ENCODE assay signal across 17 cellular contexts in the genomic region with DNA sequence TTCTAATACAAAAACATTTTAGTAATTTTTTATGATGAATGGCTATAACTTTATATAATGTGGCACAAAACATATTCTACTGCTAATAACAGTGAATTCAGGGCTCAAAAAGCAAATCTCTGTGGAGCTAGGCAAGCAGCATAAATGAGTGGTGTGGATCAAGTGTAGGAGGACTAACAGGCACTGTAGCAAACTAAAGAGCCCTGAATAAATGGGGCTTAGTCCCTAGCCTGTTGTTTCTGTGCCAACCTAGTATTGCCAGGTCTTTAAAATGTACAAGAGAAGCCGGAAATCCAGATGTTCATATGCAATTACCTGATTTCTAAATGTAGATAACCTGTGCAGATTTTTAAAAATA. TPM values are rescaled to one million over a fixed set of nuclear protein-coding genes. Genes with fewer than 3 reads are reported as not detected.
A peak's percentile ranks its signal among the peaks of the same experiment; 100 is the strongest.
DNase-seq lines count a peak whose midpoint lies in the region; ATAC-seq, FAIRE-seq and TF ChIP-seq lines count a peak whose summit lies in the region.
"Had no signal": no experiment of that assay in that cellular context is flagged by ENCODE, and none has a peak within 500 bp of the region (broad histone marks: within the 10 kb centered on the region; RNA-seq: fewer than 3 reads in every experiment).

No MANE protein-coding gene starts in this region.

- H3K27ac ChIP-seq in Karpas-422 (ENCODE audit: low read length), result no peak overlapping the region
- H3K27ac ChIP-seq: body of pancreas, SK-N-MC, tibial nerve, WERI-Rb-1 had no signal

- H3K9me3 Mint-ChIP-seq in activated naive CD4-positive, alpha-beta T cell treated with anti-CD3 and anti-CD28 coated beads, Interleukin-2, amount 50 U/mL, for 24 hours, result no peaks in the 10 kb centered on the region
- no peaks in the 10 kb centered on the region for H3K9me3 Mint-ChIP-seq in T-cell
- no peaks in the 10 kb centered on the region for H3K9me3 Mint-ChIP-seq in stimulated activated naive CD8-positive, alpha-beta T cell treated with anti-CD3 and anti-CD28 coated beads, Interleukin-15, amount 100 ng/mL, for 72 hours
- H3K9me3 Mint-ChIP-seq: naive thymus-derived CD8-positive, alpha-beta T cell had no signal

- H2AFZ ChIP-seq in Karpas-422 (ENCODE audit: low read length), result no peak overlapping the region

- peaks cover 74% of the 10 kb centered on the region for H3K79me2 ChIP-seq in Karpas-422 (ENCODE audit: low read length)

- peaks cover 48% of the 10 kb centered on the region for H3K4me1 Mint-ChIP-seq in activated naive CD4-positive, alpha-beta T cell treated with anti-CD3 and anti-CD28 coated beads, Interleukin-2, amount 50 U/mL, for 24 hours
- H3K4me1 Mint-ChIP-seq in T-cell, result peaks cover 16 to 22% (median 21%) of the 10 kb centered on the region in 3 donors
- peaks cover 60% of the 10 kb centered on the region for H3K4me1 Mint-ChIP-seq in stimulated activated naive CD8-positive, alpha-beta T cell treated with anti-CD3 and anti-CD28 coated beads, Interleukin-15, amount 100 ng/mL, for 72 hours

- H3K9me3 ChIP-seq in Karpas-422 (ENCODE audit: low read length), result no peaks in the 10 kb centered on the region
- H3K9me3 ChIP-seq: body of pancreas, MG63, tibial nerve had no signal

- no peaks in the 10 kb centered on the region for H4K20me1 ChIP-seq in Karpas-422 (ENCODE audit: insufficient read depth, low read depth, low read length)

- H3K9ac ChIP-seq in Karpas-422 (ENCODE audit: low read length), result no peak overlapping the region

- peaks cover 11% of the 10 kb centered on the region; the same call in 1 of the 2 replicates for H3K4me1 ChIP-seq in Karpas-422 (ENCODE audit: low read length)
- H3K4me1 ChIP-seq: body of pancreas had no signal

- H3K27ac Mint-ChIP-seq in activated naive CD4-positive, alpha-beta T cell treated with anti-CD3 and anti-CD28 coated beads, Interleukin-2, amount 50 U/mL, for 24 hours, result peak overlapping the region; percentile 93
- H3K27ac Mint-ChIP-seq in T-cell, result peak overlapping the region; percentile 41 to 67
- peak overlapping the region in 1 of 2 donors; percentile 81 for H3K27ac Mint-ChIP-seq in stimulated activated naive CD8-positive, alpha-beta T cell treated with anti-CD3 and anti-CD28 coated beads, Interleukin-15, amount 100 ng/mL, for 72 hours

- no peak for FAIRE-seq in D721Med (lab: Jason Lieb, UNC)

- no peaks in the 10 kb centered on the region for H3K27me3 Mint-ChIP-seq in activated naive CD4-positive, alpha-beta T cell treated with anti-CD3 and anti-CD28 coated beads, Interleukin-2, amount 50 U/mL, for 24 hours
- H3K27me3 Mint-ChIP-seq in T-cell, result no peaks in the 10 kb centered on the region
- no peaks in the 10 kb centered on the region for H3K27me3 Mint-ChIP-seq in stimulated activated naive CD8-positive, alpha-beta T cell treated with anti-CD3 and anti-CD28 coated beads, Interleukin-15, amount 100 ng/mL, for 72 hours
- H3K27me3 Mint-ChIP-seq: naive thymus-derived CD8-positive, alpha-beta T cell had no signal

- no peaks in the 10 kb centered on the region for H3K27me3 ChIP-seq in Karpas-422 (ENCODE audit: low read length)
- H3K27me3 ChIP-seq: body of pancreas, MG63, tibial nerve had no signal

- H3K9me2 ChIP-seq in Karpas-422 (replicated peaks; ENCODE audit: insufficient read depth, low read length), result no peaks in the 10 kb centered on the region

- CTCF ChIA-PET in T-cell (lab: Charles Lee), result interaction anchor here in 1 of 2 donors (0.7 kb wide), 1 partner anchor 1752 kb away, joined by 3 read pairs; no protein-coding TSS in a partner anchor

- ATAC-seq in HG02623 (IDR thresholded peaks at IDR 0.05; ENCODE audit: unreplicated experiment) (peak; percentile 37), T-cell (replicated peaks in 1 of 4) (no peak), GM19395 (IDR thresholded peaks at IDR 0.05; ENCODE audit: unreplicated experiment) (no peak)
- ATAC-seq in stimulated activated naive CD8-positive, alpha-beta T cell treated with anti-CD3 and anti-CD28 coated beads, Interleukin-15, amount 100 ng/mL, for 72 hours, result peak; percentile 61
- ATAC-seq: body of pancreas had no signal

- H3K36me3 ChIP-seq in Karpas-422 (ENCODE audit: insufficient read depth, low read length), result peaks cover 84% of the 10 kb centered on the region

- POLR2A ChIA-PET in T-cell (lab: Charles Lee), result interaction anchor here (0.6 to 1.0 kb wide), 3 partner anchors 12 to 127 kb away, joined by 3 to 4 read pairs (median 3); no protein-coding TSS in a partner anchor

- H3K36me3 Mint-ChIP-seq in activated naive CD4-positive, alpha-beta T cell treated with anti-CD3 and anti-CD28 coated beads, Interleukin-2, amount 50 U/mL, for 24 hours, result peaks cover 29% of the 10 kb centered on the region
- peaks cover 47% of the 10 kb centered on the region for H3K36me3 Mint-ChIP-seq in T-cell

- no peak overlapping the region for H3K4me2 ChIP-seq in Karpas-422 (ENCODE audit: low read depth, low read length, poor library complexity, severe bottlenecking)

- no peak for DNase-seq in activated naive CD4-positive, alpha-beta T cell treated with Interleukin-2 at 50 U/mL for 16 hours
- DNase-seq in T-cell (no peak), Karpas-422 (no peak), D721Med (ENCODE audit: insufficient read length, low spot score) (no peak)
- no peak for DNase-seq in stimulated activated naive CD8-positive, alpha-beta T cell treated with anti-CD3 and anti-CD28 coated beads, Interleukin-15, amount 100 ng/mL, for 72 hours
- DNase-seq: body of pancreas; Calu3; effector CD4-positive, alpha-beta T cell; MG63; naive thymus-derived CD8-positive, alpha-beta T cell; NK-92 treated with Interleukin-12 subunit alpha and Interleukin-12 subunit beta, amount 100 ng/mL, for 24 hours; WERI-Rb-1 had no signal

- peak overlapping the region; percentile 79 for H3K4me3 Mint-ChIP-seq in activated naive CD4-positive, alpha-beta T cell treated with anti-CD3 and anti-CD28 coated beads, Interleukin-2, amount 50 U/mL, for 24 hours
- H3K4me3 Mint-ChIP-seq in T-cell, result no peak overlapping the region
- H3K4me3 Mint-ChIP-seq in stimulated activated naive CD8-positive, alpha-beta T cell treated with anti-CD3 and anti-CD28 coated beads, Interleukin-15, amount 100 ng/mL, for 72 hours, result peak overlapping the region in 1 of 2 donors; percentile 43

- TF ChIP-seq CTCF in D721Med (IDR thresholded peaks at IDR 0.05; ENCODE audit: insufficient read depth, missing control alignments), result no peak

- H3K4me3 ChIP-seq in Karpas-422 (ENCODE audit: low read length), result no peak overlapping the region
- H3K4me3 ChIP-seq: body of pancreas, MG63, SK-N-MC, tibial nerve had no signal

RNA-seq across cellular contexts. Expression of a gene that starts 18.5 kb away (rescaled TPM):
- 10 to 100 TPM; 19.9 to 69.9 (median 25.1) TPM for total RNA-seq in T-cell
- total RNA-seq in Karpas-422 (2014; rRNA removed; shearing (Covaris generic); ENCODE audit: low replicate concordance), result 34.6 and 57.0 TPM in 2 replicates

Comparison
In these comparisons a context has a peak if more than half of its experiments do, and no peak if none do; other contexts are left out.
1. ATAC-seq: peak in HG02623 (single experiment) and stimulated activated naive CD8-positive, alpha-beta T cell treated with anti-CD3 and anti-CD28 coated beads, Interleukin-15, amount 100 ng/mL, for 72 hours (single experiment); none in T-cell (0 of 4) and GM19395 (single experiment).